In the genomic region with DNA sequence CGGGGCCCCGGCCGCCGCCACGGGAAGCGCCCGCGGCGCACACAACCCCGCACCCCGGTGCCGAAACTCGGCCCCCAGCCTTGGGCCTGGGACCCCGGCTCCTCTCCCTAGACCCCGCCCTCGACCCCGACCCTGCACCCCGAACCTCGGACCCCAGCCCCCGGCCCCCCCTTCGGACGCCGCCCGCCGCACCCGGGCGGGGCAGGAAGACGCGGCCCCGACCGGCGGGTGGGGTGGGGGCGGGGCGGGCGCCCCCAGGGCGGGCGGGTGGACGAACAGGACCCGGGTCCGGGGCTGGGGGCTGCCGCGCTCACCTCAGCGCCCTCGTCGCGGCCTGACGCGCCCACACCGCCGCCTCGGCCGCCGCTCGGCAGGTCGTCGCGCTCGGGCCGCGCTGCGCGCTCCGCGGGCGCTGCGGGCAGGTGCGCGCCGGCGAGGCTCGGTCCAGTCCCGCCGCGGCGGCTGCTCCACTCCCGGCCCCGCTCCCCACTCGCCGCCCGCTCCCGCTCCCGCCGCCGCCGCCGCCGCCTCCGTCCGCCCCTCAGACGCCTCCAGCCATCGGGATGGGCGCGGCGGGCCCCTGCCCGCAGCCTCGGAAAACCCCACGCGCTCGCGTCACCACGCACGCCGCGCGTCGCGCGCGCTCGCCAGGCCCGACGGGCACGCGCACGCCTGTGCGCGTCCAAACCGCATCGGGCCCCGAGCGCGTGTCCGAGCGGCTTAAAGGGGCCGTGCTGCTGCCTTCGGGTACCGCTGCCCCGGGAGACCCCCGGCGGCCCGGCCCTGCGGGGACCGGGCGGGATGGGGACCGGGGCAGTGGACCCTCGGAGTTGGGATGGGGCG, we compare ENCODE assay signal across 1 cellular context.
TF ChIP-seq lines count a peak whose summit lies in the region.

A gene (minus strand): TSS at position 582 of the 843 bp plus-strand sequence. CDS start 65,634 bp downstream, outside the sequence.

TF ChIP-seq in HCT116, 20 proteins besides CTCF, POLR2A, EP300 and RAD21 (continued from another document):
- TF ChIP-seq, protein P1, sequence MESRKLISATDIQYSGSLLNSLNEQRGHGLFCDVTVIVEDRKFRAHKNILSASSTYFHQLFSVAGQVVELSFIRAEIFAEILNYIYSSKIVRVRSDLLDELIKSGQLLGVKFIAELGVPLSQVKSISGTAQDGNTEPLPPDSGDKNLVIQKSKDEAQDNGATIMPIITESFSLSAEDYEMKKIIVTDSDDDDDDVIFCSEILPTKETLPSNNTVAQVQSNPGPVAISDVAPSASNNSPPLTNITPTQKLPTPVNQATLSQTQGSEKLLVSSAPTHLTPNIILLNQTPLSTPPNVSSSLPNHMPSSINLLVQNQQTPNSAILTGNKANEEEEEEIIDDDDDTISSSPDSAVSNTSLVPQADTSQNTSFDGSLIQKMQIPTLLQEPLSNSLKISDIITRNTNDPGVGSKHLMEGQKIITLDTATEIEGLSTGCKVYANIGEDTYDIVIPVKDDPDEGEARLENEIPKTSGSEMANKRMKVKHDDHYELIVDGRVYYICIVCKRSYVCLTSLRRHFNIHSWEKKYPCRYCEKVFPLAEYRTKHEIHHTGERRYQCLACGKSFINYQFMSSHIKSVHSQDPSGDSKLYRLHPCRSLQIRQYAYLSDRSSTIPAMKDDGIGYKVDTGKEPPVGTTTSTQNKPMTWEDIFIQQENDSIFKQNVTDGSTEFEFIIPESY (IDR thresholded peaks at IDR 0.05; ENCODE audit: extremely low read depth, insufficient replicate concordance, low read length) = no peak
- no peak for TF ChIP-seq SRF (IDR thresholded peaks at IDR 0.05; ENCODE audit: low read depth)
- no peak for TF ChIP-seq ELF1 (IDR thresholded peaks at IDR 0.05; ENCODE audit: borderline replicate concordance, low read depth)
- peak; percentile 33; the same call in 1 of the 2 replicates for TF ChIP-seq SP1 (IDR thresholded peaks at IDR 0.05; ENCODE audit: low read depth)
- TF ChIP-seq, protein P2, sequence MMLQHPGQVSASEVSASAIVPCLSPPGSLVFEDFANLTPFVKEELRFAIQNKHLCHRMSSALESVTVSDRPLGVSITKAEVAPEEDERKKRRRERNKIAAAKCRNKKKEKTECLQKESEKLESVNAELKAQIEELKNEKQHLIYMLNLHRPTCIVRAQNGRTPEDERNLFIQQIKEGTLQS (IDR thresholded peaks at IDR 0.05) = no peak
- peak; percentile 31 for TF ChIP-seq TCF7L2 (IDR thresholded peaks at IDR 0.05; ENCODE audit: borderline replicate concordance, extremely low read depth, insufficient read depth, insufficient read length)
- TF ChIP-seq, protein P3, sequence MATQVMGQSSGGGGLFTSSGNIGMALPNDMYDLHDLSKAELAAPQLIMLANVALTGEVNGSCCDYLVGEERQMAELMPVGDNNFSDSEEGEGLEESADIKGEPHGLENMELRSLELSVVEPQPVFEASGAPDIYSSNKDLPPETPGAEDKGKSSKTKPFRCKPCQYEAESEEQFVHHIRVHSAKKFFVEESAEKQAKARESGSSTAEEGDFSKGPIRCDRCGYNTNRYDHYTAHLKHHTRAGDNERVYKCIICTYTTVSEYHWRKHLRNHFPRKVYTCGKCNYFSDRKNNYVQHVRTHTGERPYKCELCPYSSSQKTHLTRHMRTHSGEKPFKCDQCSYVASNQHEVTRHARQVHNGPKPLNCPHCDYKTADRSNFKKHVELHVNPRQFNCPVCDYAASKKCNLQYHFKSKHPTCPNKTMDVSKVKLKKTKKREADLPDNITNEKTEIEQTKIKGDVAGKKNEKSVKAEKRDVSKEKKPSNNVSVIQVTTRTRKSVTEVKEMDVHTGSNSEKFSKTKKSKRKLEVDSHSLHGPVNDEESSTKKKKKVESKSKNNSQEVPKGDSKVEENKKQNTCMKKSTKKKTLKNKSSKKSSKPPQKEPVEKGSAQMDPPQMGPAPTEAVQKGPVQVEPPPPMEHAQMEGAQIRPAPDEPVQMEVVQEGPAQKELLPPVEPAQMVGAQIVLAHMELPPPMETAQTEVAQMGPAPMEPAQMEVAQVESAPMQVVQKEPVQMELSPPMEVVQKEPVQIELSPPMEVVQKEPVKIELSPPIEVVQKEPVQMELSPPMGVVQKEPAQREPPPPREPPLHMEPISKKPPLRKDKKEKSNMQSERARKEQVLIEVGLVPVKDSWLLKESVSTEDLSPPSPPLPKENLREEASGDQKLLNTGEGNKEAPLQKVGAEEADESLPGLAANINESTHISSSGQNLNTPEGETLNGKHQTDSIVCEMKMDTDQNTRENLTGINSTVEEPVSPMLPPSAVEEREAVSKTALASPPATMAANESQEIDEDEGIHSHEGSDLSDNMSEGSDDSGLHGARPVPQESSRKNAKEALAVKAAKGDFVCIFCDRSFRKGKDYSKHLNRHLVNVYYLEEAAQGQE (IDR thresholded peaks at IDR 0.05; ENCODE audit: low read depth) = no peak
